Comparison of ENCODE assay signal across 15 cellular contexts in the genomic region with DNA sequence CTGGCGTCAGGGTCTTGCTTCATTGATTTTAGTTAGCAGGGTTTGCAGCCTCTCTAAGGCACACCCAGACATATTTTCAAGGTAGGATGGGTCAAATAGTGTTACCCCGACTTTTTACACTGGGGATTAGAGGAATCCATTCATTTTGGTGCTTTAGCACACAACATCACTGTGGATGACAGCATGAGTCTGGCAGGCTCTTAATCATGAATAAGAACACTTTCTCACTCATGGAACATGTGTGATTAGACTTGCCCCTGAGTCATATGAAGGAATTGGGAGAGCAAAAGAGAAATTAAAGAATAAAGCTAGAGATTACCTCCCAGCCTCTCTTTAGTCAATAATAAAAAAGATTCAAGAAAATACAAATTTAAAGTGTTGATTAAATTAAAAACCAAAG.
DNase-seq lines count a peak whose midpoint lies in the region; ATAC-seq and TF ChIP-seq lines count a peak whose summit lies in the region.
"Had no signal": no experiment of that assay in that cellular context is flagged by ENCODE, and none has a peak within 500 bp of the region (broad histone marks: within the 10 kb centered on the region; RNA-seq: fewer than 3 reads in every experiment).

No MANE protein-coding gene starts in this region.

- POLR2A ChIA-PET in RWPE1 (lab: Yijun Ruan, JAX; ENCODE audit: low non-redundant PET): no interaction called here

- CTCF ChIA-PET in mammary epithelial cell (lab: Charles Lee; ENCODE audit: low non-redundant PET) (interaction anchor here (0.6 kb wide), 1 partner anchor 10 kb away, joined by 3 read pairs; no protein-coding TSS in a partner anchor), RWPE1 (lab: Yijun Ruan, JAX) (no interaction called here)

- no peak overlapping the region for H3K9ac ChIP-seq in mammary epithelial cell (ENCODE audit: insufficient read depth, low read length)

- no peak for TF ChIP-seq POLR2A in breast epithelium (IDR thresholded peaks at IDR 0.05)
- TF ChIP-seq POLR2A in adrenal gland (IDR thresholded peaks at IDR 0.05): no peak

- no peak overlapping the region for H2AFZ ChIP-seq in mammary epithelial cell (ENCODE audit: low read depth, low read length)

- H3K4me1 ChIP-seq in mammary epithelial cell (ENCODE audit: insufficient read depth, low read length) (peaks cover 9% of the 10 kb centered on the region), breast epithelium (no peaks in the 10 kb centered on the region), adrenal gland (replicated peaks in 1 of 2) (no peaks in the 10 kb centered on the region)

- DNase-seq in mammary epithelial cell (peak; percentile 49), breast epithelium (ENCODE audit: low spot score in 2 of 2) (no peak), RWPE1 (ENCODE audit: low spot score) (peak; percentile 26), foreskin fibroblast (peak; percentile 37 to 73), adrenal gland (no peak), mesenteric fat pad (ENCODE audit: low spot score) (no peak)
- no peak for DNase-seq in stimulated activated CD4-positive, alpha-beta T cell treated with anti-CD3 and anti-CD28 coated beads, Interleukin-2, amount 100 ng/mL, for 24 hours
- DNase-seq: 8988T, COR-L47, NCI-H1417, NCI-H2029, NCI-H524, SIG-M5 had no signal

- H3K27ac ChIP-seq in mammary epithelial cell (ENCODE audit: insufficient read depth, low read depth, low read length): no peak overlapping the region
- no peak overlapping the region for H3K27ac ChIP-seq in breast epithelium
- H3K27ac ChIP-seq in RWPE1: no peak overlapping the region
- no peak overlapping the region for H3K27ac ChIP-seq in adrenal gland

- no peak for ATAC-seq in HG03045 (IDR thresholded peaks at IDR 0.05; ENCODE audit: unreplicated experiment)
- ATAC-seq: GM12878 had no signal

- H3K4me2 ChIP-seq in mammary epithelial cell (ENCODE audit: insufficient read depth, low read depth, low read length): no peak overlapping the region

- no TSS peak for BruUV-seq in mammary epithelial cell (replicated peaks; lab: Mats Ljungman, UMichigan)

- dilution Hi-C loops in mammary epithelial cell (cut with HindIII; ENCODE audit: low sequenced_read_pairs): loop anchor here (25.0 kb wide), 1 partner anchor 167 kb away; a partner anchor contains a TSS

- H3K36me3 ChIP-seq in mammary epithelial cell (ENCODE audit: insufficient read depth, low read length) (no peaks in the 10 kb centered on the region), breast epithelium (no peaks in the 10 kb centered on the region), adrenal gland (replicated peaks in 1 of 2) (no peaks in the 10 kb centered on the region)

- H3K9me3 ChIP-seq in mammary epithelial cell (replicated peaks; ENCODE audit: insufficient read depth, low read length) (no peaks in the 10 kb centered on the region), breast epithelium (no peaks in the 10 kb centered on the region), adrenal gland (replicated peaks in 1 of 3) (peaks cover 0 to 6% (median 0%) of the 10 kb centered on the region in 3 donors)

- WGBS in mammary epithelial cell (ENCODE audit: low coverage, missing lambda C conversion rate): 89% methylated on average over 2 of the region's 2 CpGs
- 85 to 87% (median 86%) methylated on average over 2 of the region's 2 CpGs for WGBS in adrenal gland, 4 donors

- no peaks in the 10 kb centered on the region for H3K79me2 ChIP-seq in mammary epithelial cell (ENCODE audit: insufficient read depth, low read length)

- TF ChIP-seq CTCF in mammary epithelial cell (conservative IDR thresholded peaks at IDR 0.05 in 1 of 2, IDR thresholded peaks at IDR 0.05 in 1 of 2; ENCODE audit: extremely low read depth in 1 of 2, insufficient read depth in 1 of 2, low read depth in 1 of 2, low read length in 2 of 2) (no peak), breast epithelium (IDR thresholded peaks at IDR 0.05) (no peak), RWPE1 (conservative IDR thresholded peaks at IDR 0.05; ENCODE audit: low read depth) (no peak), foreskin fibroblast (IDR thresholded peaks at IDR 0.05; ENCODE audit: low read depth, low read length) (no peak), adrenal gland (IDR thresholded peaks at IDR 0.05) (no peak)

- in situ Hi-C loops in mammary epithelial cell (cut with MboI; ENCODE audit: low sequenced_read_pairs in 2 of 2): loop anchor here in 1 of 2 donors (25.0 kb wide), 1 partner anchor 167 kb away; a partner anchor contains a TSS

- H3K4me3 ChIP-seq in mammary epithelial cell (replicated peaks in 1 of 3; ENCODE audit: insufficient read depth in 1 of 3, low read depth in 2 of 3, low read length in 3 of 3): no peak overlapping the region
- H3K4me3 ChIP-seq in breast epithelium: no peak overlapping the region
- H3K4me3 ChIP-seq in foreskin fibroblast (ENCODE audit: low read depth in 1 of 2, low read length in 2 of 2): no peak overlapping the region
- H3K4me3 ChIP-seq in adrenal gland: no peak overlapping the region
- H3K4me3 ChIP-seq: GM12878 had no signal

- H4K20me1 ChIP-seq in mammary epithelial cell (ENCODE audit: insufficient read depth, low read length): no peaks in the 10 kb centered on the region

- intact Hi-C loops in mammary epithelial cell (cut with micrococcal nuclease) (no loop called here), breast epithelium (cut with DNase I; ENCODE audit: low total_unique reads) (no loop called here), adrenal gland (cut with DNase I) (no loop called here)

- H3K27me3 ChIP-seq in mammary epithelial cell (ENCODE audit: insufficient read depth, low read length) (no peaks in the 10 kb centered on the region), breast epithelium (no peaks in the 10 kb centered on the region), adrenal gland (no peaks in the 10 kb centered on the region)

Comparison
In these comparisons a context has a peak if more than half of its experiments do, and no peak if none do; other contexts are left out.
1. DNase-seq: peak in mammary epithelial cell (single experiment), RWPE1 (single experiment) and foreskin fibroblast (2 of 2); none in breast epithelium (0 of 2), stimulated activated CD4-positive, alpha-beta T cell treated with anti-CD3 and anti-CD28 coated beads, Interleukin-2, amount 100 ng/mL, for 24 hours (0 of 2), adrenal gland (0 of 7) and mesenteric fat pad (single experiment).